ENCODE assay signal across 1 cellular context in the genomic region with DNA sequence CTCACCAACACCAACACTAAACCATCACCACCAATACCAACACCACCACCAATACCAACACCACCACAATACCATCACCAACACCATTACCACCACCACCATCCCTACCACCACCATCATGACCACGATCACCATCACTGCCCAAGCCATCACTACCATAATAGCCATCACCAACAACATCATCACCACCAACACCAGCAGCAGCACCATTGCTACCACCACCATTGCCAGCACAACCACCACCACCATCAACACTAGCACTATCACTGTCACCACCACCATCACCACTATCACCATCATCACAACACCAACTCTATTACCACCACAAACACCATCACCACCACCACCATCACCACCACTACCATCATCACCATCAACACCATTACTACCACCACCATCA.
TF ChIP-seq lines count a peak whose summit lies in the region.

No MANE protein-coding gene starts in this region.

TF ChIP-seq in HEK293, 187 proteins besides CTCF, POLR2A, EP300 and RAD21 (continued from another document):
- TF ChIP-seq MEIS1 (CRISPR knock-in tag; IDR thresholded peaks at IDR 0.05; ENCODE audit: borderline replicate concordance) (no peak), ZNF658 (tag by site-specific recombination; IDR thresholded peaks at IDR 0.05) (no peak), ZFHX2 (tag by site-specific recombination; conservative IDR thresholded peaks at IDR 0.05) (no peak), ZNF670 (tag by site-specific recombination; IDR thresholded peaks at IDR 0.05; ENCODE audit: low read depth) (no peak), ZNF211 (tag by site-specific recombination; IDR thresholded peaks at IDR 0.05; ENCODE audit: low read depth) (no peak), ZNF521 (tag by site-specific recombination; IDR thresholded peaks at IDR 0.05) (peak; percentile 90), ZNF747 (tag by site-specific recombination; IDR thresholded peaks at IDR 0.05) (0 out of 2 replicates have a peak, but pooled peaks have one; percentile 19), ZNF76 (tag by site-specific recombination; IDR thresholded peaks at IDR 0.05; ENCODE audit: borderline replicate concordance, low read depth) (no peak), PRDM1 (tag by site-specific recombination; IDR thresholded peaks at IDR 0.05) (no peak), ZNF398 (tag by site-specific recombination; IDR thresholded peaks at IDR 0.05) (peak; percentile 9; the same call in 1 of the 2 replicates), ZNF221 (tag by site-specific recombination; IDR thresholded peaks at IDR 0.05; ENCODE audit: borderline replicate concordance) (no peak), ZNF558 (tag by site-specific recombination; IDR thresholded peaks at IDR 0.05) (no peak)
- TF ChIP-seq, protein P1, sequence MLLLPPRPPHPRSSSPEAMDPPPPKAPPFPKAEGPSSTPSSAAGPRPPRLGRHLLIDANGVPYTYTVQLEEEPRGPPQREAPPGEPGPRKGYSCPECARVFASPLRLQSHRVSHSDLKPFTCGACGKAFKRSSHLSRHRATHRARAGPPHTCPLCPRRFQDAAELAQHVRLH (tag by site-specific recombination; IDR thresholded peaks at IDR 0.05) = 0 out of 2 replicates have a peak, but pooled peaks have one; percentile 13
